11 cellular contexts compared by ENCODE assay signal in genomic region chr12:111428728-111429175, GRCh38. TPM values are rescaled to one million over a fixed set of nuclear protein-coding genes. Genes with fewer than 3 reads are reported as not detected.
DNase-seq lines count a peak whose midpoint lies in the region; ATAC-seq and TF ChIP-seq lines count a peak whose summit lies in the region.
"Had no signal": no experiment of that assay in that cellular context is flagged by ENCODE, and none has a peak within 500 bp of the region (broad histone marks: within the 10 kb centered on the region; RNA-seq: fewer than 3 reads in every experiment).

No MANE protein-coding gene starts in this region.

- peak overlapping the region; percentile 100 for H3K27ac Mint-ChIP-seq in CD4-positive, alpha-beta T cell

- CTCF ChIA-PET in CD4-positive, alpha-beta T cell (lab: Charles Lee), result interaction anchor here (2.6 to 3.5 kb wide), 2 partner anchors 22 to 32 kb away, joined by 14 to 21 read pairs; no protein-coding TSS in a partner anchor

- in situ Hi-C loops in brain microvascular endothelial cell (cut with HindIII; ENCODE audit: low pct_ligation_motif_present, low sequenced_read_pairs), result no loop called here

- H3K9ac ChIP-seq in mucosa of rectum (ENCODE audit: low read depth in 1 of 2, low read length in 2 of 2), result peak overlapping the region in 1 of 2 donors; percentile 53

- no peak overlapping the region for H3K4me3 ChIP-seq in brain microvascular endothelial cell (ENCODE audit: low read depth, low read length)
- no peak overlapping the region for H3K4me3 ChIP-seq in mucosa of rectum (ENCODE audit: low read length in 2 of 2)

- no peak for TF ChIP-seq CTCF in CD4-positive, alpha-beta T cell (IDR thresholded peaks at IDR 0.05)
- TF ChIP-seq CTCF in brain microvascular endothelial cell (IDR thresholded peaks at IDR 0.05; ENCODE audit: low read depth, low read length, missing control alignments), result no peak

- peaks cover 10% of the 10 kb centered on the region for H3K36me3 Mint-ChIP-seq in CD4-positive, alpha-beta T cell (ENCODE audit: low read depth)

- no peaks in the 10 kb centered on the region for H3K9me3 ChIP-seq in CD4-positive, alpha-beta T cell (ENCODE audit: control insufficient read depth, low read length)
- H3K9me3 ChIP-seq in mucosa of rectum (ENCODE audit: control insufficient read depth in 2 of 2, low read length in 2 of 2), result no peaks in the 10 kb centered on the region

- peak overlapping the region; percentile 92 for H3K27ac ChIP-seq in CD4-positive, alpha-beta T cell (ENCODE audit: low read depth, low read length)
- H3K27ac ChIP-seq in brain microvascular endothelial cell, result peak overlapping the region; percentile 21
- peak overlapping the region; percentile 68 to 80 for H3K27ac ChIP-seq in mucosa of rectum (ENCODE audit: low read depth in 2 of 2, low read length in 2 of 2)

- H3K9me3 Mint-ChIP-seq in CD4-positive, alpha-beta T cell, result no peaks in the 10 kb centered on the region

- H3K4me3 Mint-ChIP-seq in CD4-positive, alpha-beta T cell, result peak overlapping the region; percentile 67

- no peak for DNase-seq in CD4-positive, alpha-beta T cell
- DNase-seq in NOMO-1 treated with DMSO at 0.1 percent for 48 hours (lab: John Stamatoyannopoulos, UW; ENCODE audit: unreplicated experiment), result peak; percentile 73
- DNase-seq in brain microvascular endothelial cell, result no peak
- no peak for DNase-seq in SW480 (ENCODE audit: low spot score)
- no peak for DNase-seq in SHP77 (lab: John Stamatoyannopoulos, UW)
- DNase-seq: activated CD4-positive, alpha-beta T cell treated with anti-CD3 and anti-CD28 coated beads, Interleukin-2, amount 50 U/mL, for 48 hours; NCI-H2081 had no signal

- H3K4me1 ChIP-seq in mucosa of rectum (ENCODE audit: control insufficient read depth in 2 of 2, insufficient read depth in 2 of 2, low read length in 2 of 2), result peaks cover 73 to 89% of the 10 kb centered on the region in 2 donors

- H3K36me3 ChIP-seq in brain microvascular endothelial cell (replicated peaks) (peaks cover 52% of the 10 kb centered on the region), mucosa of rectum (ENCODE audit: control insufficient read depth in 2 of 2, insufficient read depth in 2 of 2, low read length in 2 of 2) (no peaks in the 10 kb centered on the region)

- intact Hi-C loops in CD4-positive, alpha-beta T cell (cut with DNase I, micrococcal nuclease), result no loop called here

- peaks cover 92% of the 10 kb centered on the region for H3K4me1 Mint-ChIP-seq in CD4-positive, alpha-beta T cell (ENCODE audit: low read depth)

- no peaks in the 10 kb centered on the region for H3K27me3 ChIP-seq in CD4-positive, alpha-beta T cell (ENCODE audit: control insufficient read depth, insufficient read depth, low read length)
- H3K27me3 ChIP-seq in brain microvascular endothelial cell (replicated peaks) (no peaks in the 10 kb centered on the region), mucosa of rectum (ENCODE audit: control insufficient read depth in 2 of 2, insufficient read depth in 2 of 2, low read length in 2 of 2) (no peaks in the 10 kb centered on the region)

- H3K27me3 Mint-ChIP-seq in CD4-positive, alpha-beta T cell, result no peaks in the 10 kb centered on the region

- POLR2A ChIA-PET in CD4-positive, alpha-beta T cell (lab: Charles Lee), result interaction anchor here (1.7 to 5.2 kb wide), 5 partner anchors 10 to 25 kb away, joined by 6 to 35 read pairs (median 29); no protein-coding TSS in a partner anchor

- no peak for ATAC-seq in CD4-positive, alpha-beta T cell (ENCODE audit: poor library complexity)
- no peak for ATAC-seq in HG03095 (IDR thresholded peaks at IDR 0.05; ENCODE audit: unreplicated experiment)
- ATAC-seq in HG03097 (IDR thresholded peaks at IDR 0.05; ENCODE audit: low FRiP score, unreplicated experiment), result no peak
- ATAC-seq: HCT116 had no signal

RNA-seq across cellular contexts. Expression of gene SH2B3, which starts 23.0 kb away (rescaled TPM):
- 10 to 100 TPM; 42.3 to 46.4 TPM for total RNA-seq in CD4-positive, alpha-beta T cell

RNA-seq across cellular contexts. Expression of gene PHETA1, which starts 59.9 kb away (rescaled TPM):
- 1 to 10 TPM; 1.3 to 1.7 TPM for total RNA-seq in CD4-positive, alpha-beta T cell

Comparison
In these comparisons a context has a peak if more than half of its experiments do, and no peak if none do; other contexts are left out.
1. H3K27ac ChIP-seq: peak in every context shown above with its lines; median percentile 92 in CD4-positive, alpha-beta T cell; 74 in mucosa of rectum; 21 in brain microvascular endothelial cell.